ENCODE assay signal across 34 cellular contexts in genomic region chr11:75572744-75573143, GRCh38. TPM values are rescaled to one million over a fixed set of nuclear protein-coding genes. Genes with fewer than 3 reads are reported as not detected.
DNase-seq lines count a peak whose midpoint lies in the region; ATAC-seq, FAIRE-seq and TF ChIP-seq lines count a peak whose summit lies in the region.
"Had no signal": no experiment of that assay in that cellular context is flagged by ENCODE, and none has a peak within 500 bp of the region (broad histone marks: within the 10 kb centered on the region; RNA-seq: fewer than 3 reads in every experiment).

No MANE protein-coding gene starts in this region.

- peaks cover 54% of the 10 kb centered on the region for H3K36me3 Mint-ChIP-seq in nephron progenitor cell (ENCODE audit: low read depth)
- H3K36me3 Mint-ChIP-seq: activated naive CD4-positive, alpha-beta T cell treated with anti-CD3 and anti-CD28 coated beads, Interleukin-2, amount 50 U/mL, for 72 hours; naive B cell had no signal

- H4K20me1 ChIP-seq in HepG2 (ENCODE audit: insufficient read depth, low read length): no peaks in the 10 kb centered on the region

- H3K36me3 ChIP-seq in HepG2 (replicated peaks in 1 of 2; ENCODE audit: control insufficient read depth in 1 of 2, insufficient read depth in 2 of 2, low read length in 2 of 2): peaks cover 13 to 44% of the 10 kb centered on the region in 2 experiments
- H3K36me3 ChIP-seq in right lobe of liver: peaks cover 7 to 55% (median 29%) of the 10 kb centered on the region in 4 donors
- H3K36me3 ChIP-seq in mucosa of descending colon (ENCODE audit: low read depth): peaks cover 10% of the 10 kb centered on the region

- peaks cover under 1% of the 10 kb centered on the region for H3K79me2 ChIP-seq in HepG2 (ENCODE audit: insufficient read depth, low read length)

- H3K9me3 ChIP-seq in HepG2 (ENCODE audit: low read length) (no peaks in the 10 kb centered on the region), right lobe of liver (no peaks in the 10 kb centered on the region), mucosa of descending colon (no peaks in the 10 kb centered on the region)
- H3K9me3 ChIP-seq: MG63 had no signal

- peaks cover 12% of the 10 kb centered on the region for H3K27me3 Mint-ChIP-seq in nephron progenitor cell (ENCODE audit: low read depth, poor library complexity)
- H3K27me3 Mint-ChIP-seq: activated T-helper 17 cell treated with anti-CD3 and anti-CD28 coated beads, Interleukin-2, amount 50 U/mL, for 72 hours; effector memory CD8-positive, alpha-beta T cell; naive B cell had no signal

- no peak overlapping the region for H3K4me2 ChIP-seq in HepG2 (ENCODE audit: low read depth, low read length)
- H3K4me2 ChIP-seq: PC-9 had no signal

- BruUV-seq in HepG2 (replicated peaks; lab: Mats Ljungman, UMichigan): no TSS peak

- H3K4me1 ChIP-seq in HepG2 (ENCODE audit: insufficient read depth, low read length) (peaks cover 7% of the 10 kb centered on the region; the same call in 1 of the 2 replicates), right lobe of liver (no peaks in the 10 kb centered on the region), mucosa of descending colon (ENCODE audit: low read depth) (peaks cover 8% of the 10 kb centered on the region)

- H3K27me3 ChIP-seq in HepG2 (ENCODE audit: control insufficient read depth in 1 of 2, insufficient read depth in 2 of 2, low read length in 2 of 2) (no peaks in the 10 kb centered on the region), right lobe of liver (no peaks in the 10 kb centered on the region)
- H3K27me3 ChIP-seq: BE2C, MG63 had no signal

- TF ChIP-seq EP300 in HepG2 (IDR thresholded peaks at IDR 0.05; ENCODE audit: low read depth in 2 of 2, low read length in 2 of 2) (no peak), HepG2 (CRISPR knock-in tag; IDR thresholded peaks at IDR 0.05; ENCODE audit: borderline replicate concordance) (no peak)

- H3K4me3 Mint-ChIP-seq in nephron progenitor cell: no peak overlapping the region
- H3K4me3 Mint-ChIP-seq: activated CD8-positive, alpha-beta T cell treated with anti-CD3 and anti-CD28 coated beads, Interleukin-2, amount 10 ng/mL, durations not matched to agents 7 days and 5 days; activated T-helper 17 cell treated with anti-CD3 and anti-CD28 coated beads, Interleukin-2, amount 50 U/mL, for 72 hours; effector memory CD8-positive, alpha-beta T cell; mesothelial cell of epicardium; stimulated activated effector memory CD8-positive, alpha-beta T cell treated with anti-CD3 and anti-CD28 coated beads, Interleukin-12 subunit alpha, Interleukin-12 subunit beta, amount 100 ng/mL, for 72 hours had no signal

- ATAC-seq in HepG2 (no peak), right lobe of liver (no peak), mucosa of descending colon (no peak)
- ATAC-seq: activated CD8-positive, alpha-beta T cell treated with anti-CD3 and anti-CD28 coated beads, Interleukin-2, amount 10 ng/mL, durations not matched to agents 7 days and 5 days; activated naive CD4-positive, alpha-beta T cell treated with anti-CD3 and anti-CD28 coated beads, Interleukin-2, amount 50 U/mL, for 72 hours; activated T-helper 17 cell treated with anti-CD3 and anti-CD28 coated beads, Interleukin-2, amount 50 U/mL, for 72 hours; effector memory CD8-positive, alpha-beta T cell; GM12878; sciatic nerve; stimulated activated effector memory CD8-positive, alpha-beta T cell treated with anti-CD3 and anti-CD28 coated beads, Interleukin-12 subunit alpha, Interleukin-12 subunit beta, amount 100 ng/mL, for 72 hours had no signal

- TF ChIP-seq POLR2A in HepG2 (IDR thresholded peaks at IDR 0.05; ENCODE audit: insufficient read depth in 1 of 2, low read depth in 2 of 2, low read length in 2 of 2): no peak
- TF ChIP-seq POLR2A in right lobe of liver (IDR thresholded peaks at IDR 0.05): no peak

- no peak overlapping the region for H3K9ac ChIP-seq in HepG2 (ENCODE audit: insufficient read depth, low read depth, low read length)

- H3K4me3 ChIP-seq in HepG2 (replicated peaks in 1 of 3; ENCODE audit: insufficient read depth in 1 of 3, low read depth in 2 of 3, low read length in 3 of 3) (no peak overlapping the region), right lobe of liver (no peak overlapping the region), mucosa of descending colon (no peak overlapping the region)
- H3K4me3 ChIP-seq: GM12878, MG63, PC-9 had no signal

- POLR2A ChIA-PET in HepG2 (lab: Yijun Ruan, JAX): interaction anchor here (2.5 kb wide), 1 partner anchor 10 kb away, joined by 7 read pairs; the partner anchor contains the start of gene SERPINH1

- no peak for TF ChIP-seq CTCF in HepG2 (CRISPR knock-in tag; IDR thresholded peaks at IDR 0.05)
- TF ChIP-seq CTCF in right lobe of liver (IDR thresholded peaks at IDR 0.05): no peak
- TF ChIP-seq CTCF in nephron progenitor cell (IDR thresholded peaks at IDR 0.05): no peak
- no peak for TF ChIP-seq CTCF in mucosa of descending colon (IDR thresholded peaks at IDR 0.05)

- CTCF ChIA-PET in HepG2 (lab: Yijun Ruan, JAX; ENCODE audit: low intra/inter-chr PET ratio, low total read pairs): no interaction called here

- H3K27ac ChIP-seq in HepG2 (ENCODE audit: extremely low read length, insufficient read depth, low read length) (no peak overlapping the region), right lobe of liver (no peak overlapping the region)
- H3K27ac ChIP-seq: HL-60, PC-9 had no signal

- intact Hi-C loops in HepG2 (cut with micrococcal nuclease; ENCODE audit: unreplicated experiment) (no loop called here), right lobe of liver (cut with DNase I) (no loop called here), mucosa of descending colon (cut with DNase I, micrococcal nuclease) (no loop called here)

- H3K4me1 Mint-ChIP-seq in nephron progenitor cell: peaks cover 16% of the 10 kb centered on the region
- H3K4me1 Mint-ChIP-seq: activated T-helper 17 cell treated with anti-CD3 and anti-CD28 coated beads, Interleukin-2, amount 50 U/mL, for 72 hours had no signal

- TF ChIP-seq RAD21 in HepG2 (CRISPR knock-in tag; IDR thresholded peaks at IDR 0.05): no peak

- WGBS in HepG2 (ENCODE audit: low lambda C conversion rate): 84% methylated on average over 7 of the region's 8 CpGs
- WGBS in right lobe of liver (ENCODE audit: insufficient coverage, low coverage, low lambda C conversion rate, missing lambda C conversion rate): 59% methylated on average over 7 of the region's 8 CpGs

- DNase-seq in HepG2 (ENCODE audit: low spot score) (no peak), right lobe of liver (no peak), cerebellar cortex (ENCODE audit: low spot score) (peak; percentile 88), nephron progenitor cell (no peak), mucosa of descending colon (no peak), NCI-H1436 treated with DMSO at 0.1 percent for 48 hours (lab: John Stamatoyannopoulos, UW) (no peak), NCI-H2227 (lab: John Stamatoyannopoulos, UW; ENCODE audit: unreplicated experiment) (no peak)
- DNase-seq: activated CD4-positive, alpha-beta T cell treated with anti-CD3 and anti-CD28 coated beads for 4 hours; activated CD8-positive, alpha-beta T cell treated with anti-CD3 and anti-CD28 coated beads, Interleukin-2, amount 10 ng/mL, durations not matched to agents 7 days and 5 days; BE2C; cortex of kidney; DMS153; effector memory CD8-positive, alpha-beta T cell; erythroblast; H7; islet precursor cell; KG1; MG63; naive B cell; NCI-H1417 treated with DMSO at 0.1 percent for 48 hours; NCI-H2081; NCI-H226; NCI-H526 treated with DMSO at 0.1 percent for 48 hours; PC-9; SHP77 treated with DMSO at 0.1 percent for 48 hours had no signal

- no peaks in the 10 kb centered on the region for H3K9me3 Mint-ChIP-seq in nephron progenitor cell
- H3K9me3 Mint-ChIP-seq: activated naive CD4-positive, alpha-beta T cell treated with anti-CD3 and anti-CD28 coated beads, Interleukin-2, amount 50 U/mL, for 72 hours; activated T-helper 17 cell treated with anti-CD3 and anti-CD28 coated beads, Interleukin-2, amount 50 U/mL, for 72 hours; effector memory CD8-positive, alpha-beta T cell; mesothelial cell of epicardium; stimulated activated effector memory CD8-positive, alpha-beta T cell treated with anti-CD3 and anti-CD28 coated beads, Interleukin-12 subunit alpha, Interleukin-12 subunit beta, amount 100 ng/mL, for 72 hours had no signal

- no peak overlapping the region for H2AFZ ChIP-seq in HepG2 (ENCODE audit: low read length)
- H2AFZ ChIP-seq: PC-9 had no signal

- no peak for FAIRE-seq in HepG2 (lab: Jason Lieb, UNC)
- FAIRE-seq: bronchial epithelial cell, GM12878, urothelium cell line had no signal

- H3K27ac Mint-ChIP-seq in nephron progenitor cell: peak overlapping the region; percentile 31
- H3K27ac Mint-ChIP-seq: activated CD8-positive, alpha-beta T cell treated with anti-CD3 and anti-CD28 coated beads, Interleukin-2, amount 10 ng/mL, durations not matched to agents 7 days and 5 days; activated T-helper 17 cell treated with anti-CD3 and anti-CD28 coated beads, Interleukin-2, amount 50 U/mL, for 72 hours; stimulated activated effector memory CD8-positive, alpha-beta T cell treated with anti-CD3 and anti-CD28 coated beads, Interleukin-12 subunit alpha, Interleukin-12 subunit beta, amount 100 ng/mL, for 72 hours had no signal

- in situ Hi-C loops in HepG2 (cut with HindIII; ENCODE audit: extremely low pct_ligation_motif_present, low pct_unique_long_range_greater_than_20kb): no loop called here

RNA-seq across cellular contexts. Expression of gene SERPINH1, which starts 10.7 kb away (rescaled TPM):
- total RNA-seq in HepG2 (2016; rRNA removed; fragmentation: Illumina TruSeq; extraction: Trizol) (31.3 and 83.8 TPM in 2 replicates), right lobe of liver (10 to 100 TPM; 14.6 to 44.3 (median 33.8) TPM), mucosa of descending colon (10 to 100 TPM; 44.1 to 87.0 (median 50.5) TPM)
- total RNA-seq in HepG2 (2016; cell fraction: cytosol; rRNA removed; fragmentation: Illumina TruSeq; extraction: Trizol; ENCODE audit: low read depth): 10.9 and 11.9 TPM in 2 replicates
- 27.2 and 84.9 TPM in 2 replicates for total RNA-seq in HepG2 (2016; cell fraction: insoluble cytoplasmic fraction; rRNA removed; fragmentation: Illumina TruSeq; extraction: Trizol)
- 21.3 and 21.4 TPM in 2 replicates for total RNA-seq in HepG2 (2016; cell fraction: membrane; rRNA removed; fragmentation: Illumina TruSeq; extraction: Trizol)
- total RNA-seq in HepG2 (2016; cell fraction: nucleus; rRNA removed; fragmentation: Illumina TruSeq; extraction: Trizol): 63.4 and 80.5 TPM in 2 replicates
- 83.6 and 101 TPM in 2 replicates for polyA plus RNA-seq in HepG2 (2011; rRNA removed)
- 50.5 and 96.5 TPM in 2 replicates for polyA plus RNA-seq in HepG2 (2011; cell fraction: cytosol; rRNA removed)
- 91.5 and 110 TPM in 2 replicates for polyA plus RNA-seq in HepG2 (2011; cell fraction: nucleus; rRNA removed)
- 46.1 and 57.3 TPM in 2 replicates for polyA plus RNA-seq in HepG2 (2012)
- polyA plus RNA-seq in HepG2 (2016; cell fraction: cytosol; fragmentation: Illumina TruSeq; extraction: Trizol; ENCODE audit: low read depth): 8.9 and 11.1 TPM in 2 replicates
- 30.8 and 35.3 TPM in 2 replicates for polyA plus RNA-seq in HepG2 (2016; cell fraction: insoluble cytoplasmic fraction; fragmentation: Illumina TruSeq; extraction: Trizol; ENCODE audit: low read depth)
- 15.5 and 16.1 TPM in 2 replicates for polyA plus RNA-seq in HepG2 (2016; cell fraction: membrane; fragmentation: Illumina TruSeq; extraction: Trizol; ENCODE audit: low read depth)
- 114 and 127 TPM in 2 replicates for polyA plus RNA-seq in HepG2 (2016; cell fraction: nucleus; fragmentation: Illumina TruSeq; extraction: Trizol; ENCODE audit: insufficient read depth, low read depth)
- 129 and 168 TPM in 2 replicates for polyA minus RNA-seq in HepG2 (2011; rRNA and poly(A)+ RNA removed; ENCODE audit: low replicate concordance)
- polyA minus RNA-seq in HepG2 (2011; cell fraction: cytosol; rRNA and poly(A)+ RNA removed): 52.3 and 73.2 TPM in 2 replicates
- polyA minus RNA-seq in HepG2 (2011; cell fraction: nucleus; rRNA and poly(A)+ RNA removed): 20.1 and 27.8 TPM in 2 replicates

RNA-seq across cellular contexts. Expression of gene GDPD5, which starts 47.0 kb away (rescaled TPM):
- 35.8 and 67.5 TPM in 2 replicates for total RNA-seq in HepG2 (2016; rRNA removed; fragmentation: Illumina TruSeq; extraction: Trizol)
- 24.1 and 26.9 TPM in 2 replicates for total RNA-seq in HepG2 (2016; cell fraction: cytosol; rRNA removed; fragmentation: Illumina TruSeq; extraction: Trizol; ENCODE audit: low read depth)
- total RNA-seq in HepG2 (2016; cell fraction: insoluble cytoplasmic fraction; rRNA removed; fragmentation: Illumina TruSeq; extraction: Trizol): 31.0 and 63.9 TPM in 2 replicates
- 48.4 and 52.8 TPM in 2 replicates for total RNA-seq in HepG2 (2016; cell fraction: membrane; rRNA removed; fragmentation: Illumina TruSeq; extraction: Trizol)
- 82.9 and 86.5 TPM in 2 replicates for total RNA-seq in HepG2 (2016; cell fraction: nucleus; rRNA removed; fragmentation: Illumina TruSeq; extraction: Trizol)
- 55.0 and 55.2 TPM in 2 replicates for polyA plus RNA-seq in HepG2 (2011; rRNA removed)
- 19.4 and 33.8 TPM in 2 replicates for polyA plus RNA-seq in HepG2 (2011; cell fraction: cytosol; rRNA removed)
- 229 and 337 TPM in 2 replicates for polyA plus RNA-seq in HepG2 (2011; cell fraction: nucleus; rRNA removed)
- 36.3 and 37.7 TPM in 2 replicates for polyA plus RNA-seq in HepG2 (2012)
- polyA plus RNA-seq in HepG2 (2016; cell fraction: cytosol; fragmentation: Illumina TruSeq; extraction: Trizol; ENCODE audit: low read depth): 14.1 and 14.2 TPM in 2 replicates
- 33.8 and 39.1 TPM in 2 replicates for polyA plus RNA-seq in HepG2 (2016; cell fraction: insoluble cytoplasmic fraction; fragmentation: Illumina TruSeq; extraction: Trizol; ENCODE audit: low read depth)
- polyA plus RNA-seq in HepG2 (2016; cell fraction: membrane; fragmentation: Illumina TruSeq; extraction: Trizol; ENCODE audit: low read depth): 33.4 and 35.7 TPM in 2 replicates
- polyA plus RNA-seq in HepG2 (2016; cell fraction: nucleus; fragmentation: Illumina TruSeq; extraction: Trizol; ENCODE audit: insufficient read depth, low read depth): 217 and 242 TPM in 2 replicates
- 39.6 and 88.9 TPM in 2 replicates for polyA minus RNA-seq in HepG2 (2011; rRNA and poly(A)+ RNA removed; ENCODE audit: low replicate concordance)
- polyA minus RNA-seq in HepG2 (2011; cell fraction: cytosol; rRNA and poly(A)+ RNA removed): 23.0 and 24.3 TPM in 2 replicates
- polyA minus RNA-seq in HepG2 (2011; cell fraction: nucleus; rRNA and poly(A)+ RNA removed): 51.5 and 67.3 TPM in 2 replicates
- total RNA-seq in right lobe of liver: 10 to 100 TPM in 1 of 6 experiments, 1 to 10 TPM in 5; 2.0 to 10.7 (median 4.1) TPM
- total RNA-seq in mucosa of descending colon: 1 to 10 TPM; 3.0 to 7.7 (median 4.6) TPM
